ENCODE assay signal across 9 cellular contexts in the genomic region with DNA sequence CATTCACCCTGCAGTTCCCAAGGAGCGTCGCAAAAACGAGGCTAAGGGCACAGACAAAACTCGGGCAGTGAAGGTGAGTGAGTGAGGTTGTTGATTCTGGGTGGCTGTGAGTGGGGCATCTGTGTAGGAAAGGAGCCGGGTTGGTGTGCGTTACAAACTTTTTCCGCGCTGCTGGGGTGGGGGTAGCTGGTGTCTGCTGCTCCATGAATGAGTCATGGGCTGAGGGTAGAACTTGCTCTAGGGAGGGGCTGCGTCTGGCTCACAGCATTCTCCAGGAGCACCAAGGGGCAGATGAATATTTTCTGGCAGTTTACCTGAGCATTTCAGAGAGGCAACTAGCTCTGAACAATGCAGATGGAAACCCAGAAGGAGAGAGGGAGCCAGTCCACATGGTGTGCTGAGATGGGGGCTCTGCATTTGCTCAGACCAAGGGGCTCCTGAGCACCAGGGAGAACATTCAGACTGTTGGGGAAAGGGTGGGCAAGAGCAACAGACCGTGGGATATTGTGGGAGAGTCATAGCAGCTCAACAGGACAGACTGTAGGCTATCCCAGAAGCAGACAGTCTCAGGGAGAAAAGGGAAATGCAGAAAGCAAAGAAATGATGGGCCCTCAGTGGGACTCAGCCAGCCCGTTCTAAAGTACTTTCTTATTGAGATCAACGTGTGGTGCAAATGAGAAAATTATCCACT. TPM values are rescaled to one million over a fixed set of nuclear protein-coding genes. Genes with fewer than 3 reads are reported as not detected.
DNase-seq lines count a peak whose midpoint lies in the region; ATAC-seq lines count a peak whose summit lies in the region.
"Had no signal": no experiment of that assay in that cellular context is flagged by ENCODE, and none has a peak within 500 bp of the region (broad histone marks: within the 10 kb centered on the region; RNA-seq: fewer than 3 reads in every experiment).

No MANE protein-coding gene starts in this region.

- ATAC-seq in HG02973 (IDR thresholded peaks at IDR 0.05; ENCODE audit: unreplicated experiment): peak; percentile 42
- ATAC-seq in activated T-cell treated with anti-CD3 and anti-CD28 coated beads, Interleukin-2, amount 50 U/mL, for 4 hours: peak; percentile 61 to 62
- ATAC-seq in GM19023 (IDR thresholded peaks at IDR 0.05; ENCODE audit: unreplicated experiment): no peak
- no peak for ATAC-seq in GM19463 (IDR thresholded peaks at IDR 0.05; ENCODE audit: unreplicated experiment)

- DNase-seq in activated T-cell treated with anti-CD3 and anti-CD28 coated beads, Interleukin-2, amount 50 U/mL, for 4 hours: peak; percentile 22
- DNase-seq in kidney tubule cell (ENCODE audit: low spot score) (peak; percentile 90), SK-N-DZ (ENCODE audit: low spot score) (no peak), NCI-H2227 (lab: John Stamatoyannopoulos, UW; ENCODE audit: unreplicated experiment) (no peak)
- peak; percentile 10 to 22 for DNase-seq in stimulated activated CD8-positive, alpha-beta memory T cell treated with anti-CD3 and anti-CD28 coated beads, Interleukin-7, amount 100 ng/mL, for 4 hours (ENCODE audit: low read depth in 2 of 2)
- DNase-seq: Karpas-422 had no signal

- no peaks in the 10 kb centered on the region for H3K9me3 Mint-ChIP-seq in activated T-cell treated with anti-CD3 and anti-CD28 coated beads, Interleukin-2, amount 50 U/mL, for 4 hours

- peaks cover 12% of the 10 kb centered on the region for H3K4me1 Mint-ChIP-seq in activated T-cell treated with anti-CD3 and anti-CD28 coated beads, Interleukin-2, amount 50 U/mL, for 4 hours (ENCODE audit: low read depth)

- H3K4me3 Mint-ChIP-seq in activated T-cell treated with anti-CD3 and anti-CD28 coated beads, Interleukin-2, amount 50 U/mL, for 4 hours: no peak overlapping the region

- H3K36me3 Mint-ChIP-seq in activated T-cell treated with anti-CD3 and anti-CD28 coated beads, Interleukin-2, amount 50 U/mL, for 4 hours (ENCODE audit: insufficient read depth): no peaks in the 10 kb centered on the region

- no peaks in the 10 kb centered on the region for H3K27me3 Mint-ChIP-seq in activated T-cell treated with anti-CD3 and anti-CD28 coated beads, Interleukin-2, amount 50 U/mL, for 4 hours (ENCODE audit: low read depth)

RNA-seq across cellular contexts. Expression of gene NOBOX, which starts 18.8 kb away (rescaled TPM):
- not detected for total RNA-seq in activated T-cell treated with anti-CD3 and anti-CD28 coated beads, Interleukin-2, amount 50 U/mL, for 4 hours
- polyA plus RNA-seq in SK-N-DZ (2014; cell fraction: cytosol; rRNA removed): not detected in 2 replicates
- not detected in 2 replicates for polyA plus RNA-seq in SK-N-DZ (2014; cell fraction: nucleus; rRNA removed)

RNA-seq across cellular contexts. Expression of gene ARHGEF5, which starts 29.5 kb away (rescaled TPM):
- 1 to 10 TPM; 4.8 to 8.4 (median 5.7) TPM for total RNA-seq in activated T-cell treated with anti-CD3 and anti-CD28 coated beads, Interleukin-2, amount 50 U/mL, for 4 hours
- not detected in 2 replicates for polyA plus RNA-seq in SK-N-DZ (2014; cell fraction: cytosol; rRNA removed)
- not detected in 2 replicates for polyA plus RNA-seq in SK-N-DZ (2014; cell fraction: nucleus; rRNA removed)

Comparison
In these comparisons a context has a peak if more than half of its experiments do, and no peak if none do; other contexts are left out.
1. ATAC-seq: peak in HG02973 (single experiment) and activated T-cell treated with anti-CD3 and anti-CD28 coated beads, Interleukin-2, amount 50 U/mL, for 4 hours (2 of 2); none in GM19023 (single experiment) and GM19463 (single experiment).
2. DNase-seq: peak in activated T-cell treated with anti-CD3 and anti-CD28 coated beads, Interleukin-2, amount 50 U/mL, for 4 hours (single experiment), kidney tubule cell (single experiment) and stimulated activated CD8-positive, alpha-beta memory T cell treated with anti-CD3 and anti-CD28 coated beads, Interleukin-7, amount 100 ng/mL, for 4 hours (2 of 2); none in SK-N-DZ (single experiment) and NCI-H2227 (single experiment).